8 cellular contexts compared by ENCODE assay signal in genomic region chr12:56257491-56258067, GRCh38. TPM values are rescaled to one million over a fixed set of nuclear protein-coding genes. Genes with fewer than 3 reads are reported as not detected.
DNase-seq lines count a peak whose midpoint lies in the region; ATAC-seq, FAIRE-seq and TF ChIP-seq lines count a peak whose summit lies in the region.

No MANE protein-coding gene starts in this region.

- 3% methylated on average over 25 of the region's 27 CpGs for WGBS in GM12878 (ENCODE audit: insufficient coverage, insufficient replicate concordance, low lambda C conversion rate, missing lambda C conversion rate)

- no peak for FAIRE-seq in GM12878 (lab: Jason Lieb, UNC)
- FAIRE-seq in keratinocyte (lab: Jason Lieb, UNC) = no peak

- dilution Hi-C loops in keratinocyte (cut with MboI; ENCODE audit: extremely low pct_ligation_motif_present, low sequenced_read_pairs) = no loop called here

- H3K9me3 ChIP-seq in CD4-positive, alpha-beta T cell (ENCODE audit: control insufficient read depth, low read length) = no peaks in the 10 kb centered on the region
- H3K9me3 ChIP-seq in GM12878 (replicated peaks; ENCODE audit: control insufficient read depth, insufficient read depth, low read length) (no peaks in the 10 kb centered on the region), keratinocyte (ENCODE audit: control insufficient read depth, low read depth, low read length) (no peaks in the 10 kb centered on the region)

- in situ Hi-C loops in GM12878 (cut with MboI) = no loop called here

- H3K4me1 Mint-ChIP-seq in CD4-positive, alpha-beta T cell (ENCODE audit: low read depth) = peaks cover 20% of the 10 kb centered on the region

- RAD21 ChIA-PET in GM12878 (lab: Charles Lee; ENCODE audit: unreplicated experiment) = interaction anchor here (0.7 to 2.8 kb wide), 8 partner anchors 31 to 207 kb away, joined by 3 to 12 read pairs (median 5); partner anchors contain the start of genes CNPY2, CS, RNF41 and SMARCC2

- H3K36me3 ChIP-seq in GM12878 (ENCODE audit: control insufficient read depth in 2 of 2, insufficient read depth in 2 of 2, low read length in 1 of 2) (peaks cover 8 to 15% of the 10 kb centered on the region in 2 experiments), keratinocyte (ENCODE audit: control insufficient read depth in 2 of 2, extremely low read depth in 1 of 2, insufficient read depth in 2 of 2, low read length in 2 of 2) (peaks cover 33% of the 10 kb centered on the region in 2 experiments)

- H3K9me1 ChIP-seq in keratinocyte (ENCODE audit: control insufficient read depth, extremely low read depth, insufficient read depth, low read length) = peaks cover 3% of the 10 kb centered on the region

- ATAC-seq in CD4-positive, alpha-beta T cell (ENCODE audit: poor library complexity) = peak; percentile 10
- ATAC-seq in GM21447 (IDR thresholded peaks at IDR 0.05; ENCODE audit: unreplicated experiment) (peak; percentile 10), GM12878 (peak; percentile 48), HG03280 (IDR thresholded peaks at IDR 0.05; ENCODE audit: unreplicated experiment) (no peak)
- peak; percentile 16 for ATAC-seq in stimulated activated naive CD8-positive, alpha-beta T cell treated with anti-CD3 and anti-CD28 coated beads, Interleukin-15, Interleukin-2, amounts not matched to agents 100 U/mL and 50 U/mL, for 24 hours

- H3K27me3 Mint-ChIP-seq in CD4-positive, alpha-beta T cell = no peaks in the 10 kb centered on the region

- SMC1A ChIA-PET in GM12878 (lab: Charles Lee; ENCODE audit: uncharacterized antibody, unreplicated experiment) = interaction anchor here (1.4 to 1.5 kb wide), 3 partner anchors 36 to 207 kb away, joined by 5 read pairs; partner anchors contain the start of gene RNF41

- peak in 1 of 10 experiments; percentile 4 for DNase-seq in CD4-positive, alpha-beta T cell
- DNase-seq in NCI-H146 (lab: John Stamatoyannopoulos, UW) (peak; percentile 66), GM12878 (ENCODE audit: low read depth, low spot score) (no peak), keratinocyte (ENCODE audit: low read depth, low spot score) (no peak)
- DNase-seq in stimulated activated naive CD8-positive, alpha-beta T cell treated with anti-CD3 and anti-CD28 coated beads, Interleukin-15, Interleukin-2, amounts not matched to agents 100 U/mL and 50 U/mL, for 24 hours = peak; percentile 28
- no peak for DNase-seq in activated CD4-positive, CD25-positive, alpha-beta regulatory T cell (lab: John Stamatoyannopoulos, UW)

- no peak for TF ChIP-seq RAD21 in GM12878 (IDR thresholded peaks at IDR 0.05; ENCODE audit: insufficient read depth, low read depth, low read length)

- H3K36me3 Mint-ChIP-seq in CD4-positive, alpha-beta T cell (ENCODE audit: low read depth) = peaks cover 38% of the 10 kb centered on the region

- no peak for TF ChIP-seq EP300 in GM12878 (IDR thresholded peaks at IDR 0.05; ENCODE audit: borderline replicate concordance in 1 of 2, control insufficient read depth in 1 of 2, low read depth in 2 of 2, low read length in 2 of 2)

- no peaks in the 10 kb centered on the region for H3K9me3 Mint-ChIP-seq in CD4-positive, alpha-beta T cell

- H2AFZ ChIP-seq in GM12878 (ENCODE audit: control insufficient read depth, low read depth, low read length) (peak overlapping the region; percentile 86), keratinocyte (ENCODE audit: control insufficient read depth, low read length) (peak overlapping the region; percentile 72)

- H3K27me3 ChIP-seq in CD4-positive, alpha-beta T cell (ENCODE audit: control insufficient read depth, insufficient read depth, low read length) = no peaks in the 10 kb centered on the region
- H3K27me3 ChIP-seq in GM12878 (replicated peaks in 1 of 2; ENCODE audit: control insufficient read depth in 2 of 2, insufficient read depth in 2 of 2, low read length in 1 of 2) = no peaks in the 10 kb centered on the region
- no peaks in the 10 kb centered on the region for H3K27me3 ChIP-seq in keratinocyte (ENCODE audit: control insufficient read depth, extremely low read depth, insufficient read depth, low read length)

- H3K4me3 Mint-ChIP-seq in CD4-positive, alpha-beta T cell = peak overlapping the region; percentile 87

- H4K20me1 ChIP-seq in GM12878 (ENCODE audit: control insufficient read depth, insufficient read depth) = no peaks in the 10 kb centered on the region
- no peaks in the 10 kb centered on the region for H4K20me1 ChIP-seq in keratinocyte (ENCODE audit: control insufficient read depth, extremely low read depth, insufficient read depth, low read length)

- H3K79me2 ChIP-seq in GM12878 (ENCODE audit: control insufficient read depth, insufficient read depth, low read length) (peaks cover 11% of the 10 kb centered on the region), keratinocyte (ENCODE audit: control insufficient read depth, insufficient read depth, low read length) (peaks cover 48% of the 10 kb centered on the region)

- no TSS peak for BruUV-seq in GM12878 (replicated peaks; lab: Mats Ljungman, UMichigan)

- peak overlapping the region; percentile 91 for H3K4me2 ChIP-seq in GM12878 (ENCODE audit: control insufficient read depth, insufficient read depth)
- peak overlapping the region; percentile 65 for H3K4me2 ChIP-seq in keratinocyte (ENCODE audit: control insufficient read depth, extremely low read depth, insufficient read depth, low read depth, low read length)

- H3K9ac ChIP-seq in GM12878 (ENCODE audit: control insufficient read depth, insufficient read depth, low read length) = peak overlapping the region; percentile 80
- peak overlapping the region; percentile 77 for H3K9ac ChIP-seq in keratinocyte (ENCODE audit: control insufficient read depth, extremely low read depth, insufficient read depth, low read length)

- TF ChIP-seq POLR2A in GM12878 (IDR thresholded peaks at IDR 0.05; ENCODE audit: low read depth, low read length) = no peak

- TF ChIP-seq CTCF in CD4-positive, alpha-beta T cell (IDR thresholded peaks at IDR 0.05) = no peak
- TF ChIP-seq CTCF in GM12878 (IDR thresholded peaks at IDR 0.05 in 2 of 3, conservative IDR thresholded peaks at IDR 0.05 in 1 of 3; ENCODE audit: control insufficient read depth in 2 of 3, extremely low read depth in 1 of 3, insufficient read depth in 1 of 3, low read depth in 3 of 3, low read length in 3 of 3) (0 out of 6 replicates have a peak, but pooled peaks of 1 of the 3 experiments have one; percentile 4), keratinocyte (optimal IDR thresholded peaks at IDR 0.05 in 1 of 3, IDR thresholded peaks at IDR 0.05 in 1 of 3, conservative IDR thresholded peaks at IDR 0.05 in 1 of 3; ENCODE audit: extremely low read depth in 1 of 3, insufficient read depth in 2 of 3, low read length in 3 of 3) (peak in 1 of 3 experiments; percentile 32)

- intact Hi-C loops in CD4-positive, alpha-beta T cell (cut with DNase I, micrococcal nuclease) = loop anchor here (1.0 to 5.0 kb wide), 8 partner anchors 33 to 215 kb away; partner anchors contain the start of genes NABP2 (in 2 of the 2), ZC3H10 (in 2 of the 2), RNF41 (in 1 of the 2) and RPS26 (in 1 of the 2)
- intact Hi-C loops in GM12878 (cut with micrococcal nuclease; ENCODE audit: unreplicated experiment) = loop anchor here (1.0 to 2.0 kb wide), 3 partner anchors 64 to 139 kb away; partner anchors contain the start of gene ZC3H10

- H3K27ac Mint-ChIP-seq in CD4-positive, alpha-beta T cell = peak overlapping the region; percentile 39

- peak overlapping the region; percentile 95 for H3K4me3 ChIP-seq in GM12878
- peak overlapping the region; percentile 75 to 93 (median 90) for H3K4me3 ChIP-seq in keratinocyte (ENCODE audit: control insufficient read depth in 2 of 3, extremely low read depth in 1 of 3, insufficient read depth in 2 of 3, low read depth in 1 of 3, low read length in 3 of 3)

- CTCF ChIA-PET in CD4-positive, alpha-beta T cell (lab: Charles Lee) = interaction anchor here (0.7 to 1.7 kb wide), 18 partner anchors 8 to 440 kb away, joined by 3 to 20 read pairs (median 4); partner anchors contain the start of genes COQ10A, CS, ESYT1 and ORMDL2
- CTCF ChIA-PET in GM12878 (lab: Yijun Ruan, JAX) = interaction anchor here (0.7 to 3.5 kb wide), 24 partner anchors 8 to 299 kb away, joined by 3 to 25 read pairs (median 4); partner anchors contain the start of genes COQ10A, IL23A, RNF41 and SMARCC2

- H3K27ac ChIP-seq in CD4-positive, alpha-beta T cell (ENCODE audit: low read depth, low read length) = no peak overlapping the region
- H3K27ac ChIP-seq in GM12878 (ENCODE audit: control insufficient read depth, insufficient read depth) = peak overlapping the region; percentile 73
- H3K27ac ChIP-seq in keratinocyte (ENCODE audit: control insufficient read depth, insufficient read depth, low read length) = peak overlapping the region; percentile 79

- POLR2A ChIA-PET in CD4-positive, alpha-beta T cell (lab: Charles Lee) = interaction anchor here (0.9 to 2.7 kb wide), 10 partner anchors 9 to 231 kb away, joined by 3 to 19 read pairs (median 4); partner anchors contain the start of genes COQ10A, GLS2, PA2G4 and PAN2
- POLR2A ChIA-PET in GM12878 (lab: Charles Lee) = interaction anchor here (0.5 to 1.7 kb wide), 7 partner anchors 18 to 129 kb away, joined by 3 to 8 read pairs (median 3); partner anchors contain the start of genes ESYT1, MYL6B and RNF41

- H3K4me1 ChIP-seq in GM12878 (ENCODE audit: control insufficient read depth, insufficient read depth, low read length) (peaks cover 7% of the 10 kb centered on the region), keratinocyte (ENCODE audit: control insufficient read depth, extremely low read depth, insufficient read depth, low read length) (peaks cover 36% of the 10 kb centered on the region)

RNA-seq across cellular contexts. Expression of gene ANKRD52, which starts 0.6 kb away (rescaled TPM):
- 10 to 100 TPM; 23.9 to 30.8 TPM for total RNA-seq in CD4-positive, alpha-beta T cell
- total RNA-seq in GM12878 (2013; cell fraction: nucleolus; rRNA removed) = 24.3 and 27.1 TPM in 2 replicates
- total RNA-seq in GM12878 (2014; rRNA removed) (7.9 and 8.1 TPM in 2 replicates), GM12878 (2014; rRNA removed; fragmentation: Illumina TruSeq; extraction: Trizol) (6.3 and 7.5 TPM in 2 replicates), GM12878 (2021) (49.7 and 52.3 TPM in 2 replicates)
- polyA plus RNA-seq in GM12878 (2011; ENCODE audit: low read depth) = 6.4 TPM
- polyA plus RNA-seq in GM12878 (2011; rRNA removed) (4.7 and 11.7 TPM in 2 replicates), GM12878 (2014; fragmentation: Illumina TruSeq; extraction: Trizol) (17.7 and 24.0 TPM in 2 replicates), GM12878 (2014; fragmentation: Nextera tagmentation; extraction: Ambion mirVana) (1 to 10 TPM in 1 of 2 experiments, under 1 TPM in 1; 0.90 to 1.2 TPM), GM12878 (2014; rRNA removed) (20.6 and 23.9 TPM in 2 replicates), GM12878 (2016; fragmentation: Nextera tagmentation; extraction: Ambion mirVana) (10 to 100 TPM; 50.6 to 55.3 TPM), keratinocyte (14.0 to 21.0 TPM (median 15.2 TPM) in 3 replicates)
- 14.7 and 16.1 TPM in 2 replicates for polyA plus RNA-seq in GM12878 (2011; cell fraction: cytosol; rRNA removed)
- polyA plus RNA-seq in GM12878 (2011; cell fraction: nucleus; rRNA removed) = 29.4 and 42.3 TPM in 2 replicates
- 11.3 and 15.0 TPM in 2 replicates for polyA plus RNA-seq in GM12878 (2012)
- 21.0 TPM in 2 replicates for polyA minus RNA-seq in GM12878 (2011; rRNA and poly(A)+ RNA removed)
- polyA minus RNA-seq in GM12878 (2011; cell fraction: cytosol; rRNA and poly(A)+ RNA removed) = 13.9 and 14.7 TPM in 2 replicates
- 8.8 and 13.4 TPM in 2 replicates for polyA minus RNA-seq in GM12878 (2011; cell fraction: nucleus; rRNA and poly(A)+ RNA removed)
- 4.0 TPM for polyA plus RNA-seq in keratinocyte (2011; ENCODE audit: low read depth)
- 12.9 and 17.4 TPM in 2 replicates for polyA plus RNA-seq in keratinocyte (2011; cell fraction: cytosol; rRNA removed)
- polyA plus RNA-seq in keratinocyte (2011; cell fraction: nucleus; rRNA removed) = 66.1 and 81.3 TPM in 2 replicates
- 11.1 and 32.5 TPM in 2 replicates for polyA plus RNA-seq in keratinocyte (2012; ENCODE audit: low replicate concordance)
- polyA minus RNA-seq in keratinocyte = 29.8 to 157 TPM (median 37.3 TPM) in 3 replicates
- polyA minus RNA-seq in keratinocyte (2011; cell fraction: cytosol; rRNA and poly(A)+ RNA removed) = 32.6 TPM
- 37.0 and 48.9 TPM in 2 replicates for polyA minus RNA-seq in keratinocyte (2011; cell fraction: nucleus; rRNA and poly(A)+ RNA removed)

RNA-seq across cellular contexts. Expression of gene COQ10A, which starts 9.2 kb away (rescaled TPM):
- 10 to 100 TPM; 27.6 to 29.2 TPM for total RNA-seq in CD4-positive, alpha-beta T cell
- total RNA-seq in GM12878 (2013; cell fraction: nucleolus; rRNA removed) = 16.6 and 20.4 TPM in 2 replicates
- total RNA-seq in GM12878 (2014; rRNA removed) (7.6 and 7.9 TPM in 2 replicates), GM12878 (2014; rRNA removed; fragmentation: Illumina TruSeq; extraction: Trizol) (4.4 and 5.7 TPM in 2 replicates), GM12878 (2021) (6.1 and 7.8 TPM in 2 replicates)
- polyA plus RNA-seq in GM12878 (2011; ENCODE audit: low read depth) = 4.2 TPM
- polyA plus RNA-seq in GM12878 (2011; rRNA removed) (19.5 and 20.9 TPM in 2 replicates), GM12878 (2014; fragmentation: Illumina TruSeq; extraction: Trizol) (8.8 and 9.5 TPM in 2 replicates), GM12878 (2014; fragmentation: Nextera tagmentation; extraction: Ambion mirVana) (1 to 10 TPM; 3.3 to 4.5 TPM), GM12878 (2014; rRNA removed) (10.2 and 11.7 TPM in 2 replicates), GM12878 (2016; fragmentation: Nextera tagmentation; extraction: Ambion mirVana) (1 to 10 TPM; 4.4 to 6.0 TPM), keratinocyte (7.5 to 12.1 TPM (median 11.6 TPM) in 3 replicates)
- 18.8 and 20.9 TPM in 2 replicates for polyA plus RNA-seq in GM12878 (2011; cell fraction: cytosol; rRNA removed)
- polyA plus RNA-seq in GM12878 (2011; cell fraction: nucleus; rRNA removed) = 24.5 and 28.2 TPM in 2 replicates
- 5.8 and 6.7 TPM in 2 replicates for polyA plus RNA-seq in GM12878 (2012)
- polyA minus RNA-seq in GM12878 (2011; rRNA and poly(A)+ RNA removed) = 12.9 and 14.1 TPM in 2 replicates
- 4.0 and 5.6 TPM in 2 replicates for polyA minus RNA-seq in GM12878 (2011; cell fraction: cytosol; rRNA and poly(A)+ RNA removed)
- polyA minus RNA-seq in GM12878 (2011; cell fraction: nucleus; rRNA and poly(A)+ RNA removed) = 8.8 and 11.9 TPM in 2 replicates
- 1.4 TPM for polyA plus RNA-seq in keratinocyte (2011; ENCODE audit: low read depth)
- 4.1 and 6.3 TPM in 2 replicates for polyA plus RNA-seq in keratinocyte (2011; cell fraction: cytosol; rRNA removed)
- polyA plus RNA-seq in keratinocyte (2011; cell fraction: nucleus; rRNA removed) = 24.8 and 25.0 TPM in 2 replicates
- polyA plus RNA-seq in keratinocyte (2012; ENCODE audit: low replicate concordance) = 4.4 and 4.6 TPM in 2 replicates
- polyA minus RNA-seq in keratinocyte = 3.9 to 7.4 TPM (median 4.4 TPM) in 3 replicates
- polyA minus RNA-seq in keratinocyte (2011; cell fraction: cytosol; rRNA and poly(A)+ RNA removed) = 3.6 TPM
- 2.4 and 5.7 TPM in 2 replicates for polyA minus RNA-seq in keratinocyte (2011; cell fraction: nucleus; rRNA and poly(A)+ RNA removed)

RNA-seq across cellular contexts. Expression of gene SLC39A5, which starts 27.7 kb away (rescaled TPM):
- under 1 TPM in 1 of 2 experiments, not detected in 1; 0.33 TPM for total RNA-seq in CD4-positive, alpha-beta T cell
- total RNA-seq in GM12878 (2013; cell fraction: nucleolus; rRNA removed) = 2.6 TPM in 1 of 2 replicates, not detected in the other
- total RNA-seq in GM12878 (2014; rRNA removed) = not detected in 2 replicates
- total RNA-seq in GM12878 (2014; rRNA removed; fragmentation: Illumina TruSeq; extraction: Trizol) = not detected in 2 replicates
- total RNA-seq in GM12878 (2021) = 0.29 and 0.56 TPM in 2 replicates
- 0.28 TPM for polyA plus RNA-seq in GM12878 (2011; ENCODE audit: low read depth)
- 0.15 TPM in 1 of 2 replicates, not detected in the other for polyA plus RNA-seq in GM12878 (2011; rRNA removed)
- 0.07 and 0.20 TPM in 2 replicates for polyA plus RNA-seq in GM12878 (2011; cell fraction: cytosol; rRNA removed)
- polyA plus RNA-seq in GM12878 (2011; cell fraction: nucleus; rRNA removed) = 1.1 and 1.2 TPM in 2 replicates
- polyA plus RNA-seq in GM12878 (2012) = not detected in 2 replicates
- 0.15 TPM in 1 of 2 replicates, not detected in the other for polyA plus RNA-seq in GM12878 (2014; fragmentation: Illumina TruSeq; extraction: Trizol)
- not detected for polyA plus RNA-seq in GM12878 (2014; fragmentation: Nextera tagmentation; extraction: Ambion mirVana)
- polyA plus RNA-seq in GM12878 (2014; rRNA removed) = 0.13 TPM in 1 of 2 replicates, not detected in the other
- not detected for polyA plus RNA-seq in GM12878 (2016; fragmentation: Nextera tagmentation; extraction: Ambion mirVana)
- not detected in 2 replicates for polyA minus RNA-seq in GM12878 (2011; rRNA and poly(A)+ RNA removed)
- not detected in 2 replicates for polyA minus RNA-seq in GM12878 (2011; cell fraction: cytosol; rRNA and poly(A)+ RNA removed)
- not detected in 2 replicates for polyA minus RNA-seq in GM12878 (2011; cell fraction: nucleus; rRNA and poly(A)+ RNA removed)
- polyA plus RNA-seq in keratinocyte = 0.09 TPM in 1 of 3 replicates, not detected in the others
- not detected for polyA plus RNA-seq in keratinocyte (2011; ENCODE audit: low read depth)
- polyA plus RNA-seq in keratinocyte (2011; cell fraction: cytosol; rRNA removed) = not detected in 2 replicates
- 0.15 TPM in 1 of 2 replicates, not detected in the other for polyA plus RNA-seq in keratinocyte (2011; cell fraction: nucleus; rRNA removed)
- not detected in 2 replicates for polyA plus RNA-seq in keratinocyte (2012; ENCODE audit: low replicate concordance)
- polyA minus RNA-seq in keratinocyte = 1.2 TPM in 1 of 3 replicates, not detected in the others
- polyA minus RNA-seq in keratinocyte (2011; cell fraction: cytosol; rRNA and poly(A)+ RNA removed) = not detected
- not detected in 2 replicates for polyA minus RNA-seq in keratinocyte (2011; cell fraction: nucleus; rRNA and poly(A)+ RNA removed)

RNA-seq across cellular contexts. Expression of gene NABP2, which starts 33.4 kb away (rescaled TPM):
- total RNA-seq in CD4-positive, alpha-beta T cell = 1 to 10 TPM; 7.6 to 9.1 TPM
- total RNA-seq in GM12878 (2013; cell fraction: nucleolus; rRNA removed) = 4.7 and 6.7 TPM in 2 replicates
- total RNA-seq in GM12878 (2014; rRNA removed) (63.6 and 65.6 TPM in 2 replicates), GM12878 (2014; rRNA removed; fragmentation: Illumina TruSeq; extraction: Trizol) (54.1 and 58.2 TPM in 2 replicates), GM12878 (2021) (45.8 and 51.3 TPM in 2 replicates)
- polyA plus RNA-seq in GM12878 (2011; ENCODE audit: low read depth) = 20.2 TPM
- polyA plus RNA-seq in GM12878 (2011; rRNA removed) (66.2 and 82.2 TPM in 2 replicates), GM12878 (2014; fragmentation: Illumina TruSeq; extraction: Trizol) (39.3 and 53.8 TPM in 2 replicates), GM12878 (2014; fragmentation: Nextera tagmentation; extraction: Ambion mirVana) (10 to 100 TPM; 20.7 to 29.5 TPM), GM12878 (2014; rRNA removed) (76.4 and 81.7 TPM in 2 replicates), GM12878 (2016; fragmentation: Nextera tagmentation; extraction: Ambion mirVana) (10 to 100 TPM; 90.9 to 97.9 TPM), keratinocyte (45.6 to 53.5 TPM (median 53.0 TPM) in 3 replicates)
- 101 and 104 TPM in 2 replicates for polyA plus RNA-seq in GM12878 (2011; cell fraction: cytosol; rRNA removed)
- 16.4 and 21.1 TPM in 2 replicates for polyA plus RNA-seq in GM12878 (2011; cell fraction: nucleus; rRNA removed)
- polyA plus RNA-seq in GM12878 (2012) = 34.9 and 37.2 TPM in 2 replicates
- polyA minus RNA-seq in GM12878 (2011; rRNA and poly(A)+ RNA removed) = 35.5 and 37.7 TPM in 2 replicates
- 10.5 and 12.6 TPM in 2 replicates for polyA minus RNA-seq in GM12878 (2011; cell fraction: cytosol; rRNA and poly(A)+ RNA removed)
- polyA minus RNA-seq in GM12878 (2011; cell fraction: nucleus; rRNA and poly(A)+ RNA removed) = 4.5 and 11.0 TPM in 2 replicates
- 30.6 TPM for polyA plus RNA-seq in keratinocyte (2011; ENCODE audit: low read depth)
- polyA plus RNA-seq in keratinocyte (2011; cell fraction: cytosol; rRNA removed) = 39.4 and 44.0 TPM in 2 replicates
- polyA plus RNA-seq in keratinocyte (2011; cell fraction: nucleus; rRNA removed) = 11.3 and 13.9 TPM in 2 replicates
- polyA plus RNA-seq in keratinocyte (2012; ENCODE audit: low replicate concordance) = 28.8 and 36.8 TPM in 2 replicates
- polyA minus RNA-seq in keratinocyte = 16.8 to 27.1 TPM (median 23.0 TPM) in 3 replicates
- polyA minus RNA-seq in keratinocyte (2011; cell fraction: cytosol; rRNA and poly(A)+ RNA removed) = 20.3 TPM
- 2.8 and 3.8 TPM in 2 replicates for polyA minus RNA-seq in keratinocyte (2011; cell fraction: nucleus; rRNA and poly(A)+ RNA removed)

RNA-seq across cellular contexts. Expression of gene RNF41, which starts 35.9 kb away (rescaled TPM):
- 10 to 100 TPM; 28.0 to 32.4 TPM for total RNA-seq in CD4-positive, alpha-beta T cell
- 36.1 and 37.8 TPM in 2 replicates for total RNA-seq in GM12878 (2013; cell fraction: nucleolus; rRNA removed)
- total RNA-seq in GM12878 (2014; rRNA removed) (38.0 and 44.8 TPM in 2 replicates), GM12878 (2014; rRNA removed; fragmentation: Illumina TruSeq; extraction: Trizol) (28.8 and 30.1 TPM in 2 replicates), GM12878 (2021) (29.9 and 31.0 TPM in 2 replicates)
- polyA plus RNA-seq in GM12878 (2011; ENCODE audit: low read depth) = 18.7 TPM
- polyA plus RNA-seq in GM12878 (2011; rRNA removed) (30.9 and 47.8 TPM in 2 replicates), GM12878 (2014; fragmentation: Illumina TruSeq; extraction: Trizol) (27.6 and 33.2 TPM in 2 replicates), GM12878 (2014; fragmentation: Nextera tagmentation; extraction: Ambion mirVana) (10 to 100 TPM; 11.1 to 24.5 TPM), GM12878 (2014; rRNA removed) (38.2 and 39.2 TPM in 2 replicates), GM12878 (2016; fragmentation: Nextera tagmentation; extraction: Ambion mirVana) (10 to 100 TPM; 22.3 to 23.9 TPM), keratinocyte (42.2 to 62.0 TPM (median 49.7 TPM) in 3 replicates)
- polyA plus RNA-seq in GM12878 (2011; cell fraction: cytosol; rRNA removed) = 57.2 and 72.2 TPM in 2 replicates
- polyA plus RNA-seq in GM12878 (2011; cell fraction: nucleus; rRNA removed) = 43.2 and 46.7 TPM in 2 replicates
- polyA plus RNA-seq in GM12878 (2012) = 22.2 and 25.5 TPM in 2 replicates
- 134 and 148 TPM in 2 replicates for polyA minus RNA-seq in GM12878 (2011; rRNA and poly(A)+ RNA removed)
- polyA minus RNA-seq in GM12878 (2011; cell fraction: cytosol; rRNA and poly(A)+ RNA removed) = 15.5 and 29.6 TPM in 2 replicates
- 29.4 and 52.3 TPM in 2 replicates for polyA minus RNA-seq in GM12878 (2011; cell fraction: nucleus; rRNA and poly(A)+ RNA removed)
- polyA plus RNA-seq in keratinocyte (2011; ENCODE audit: low read depth) = 22.0 TPM
- polyA plus RNA-seq in keratinocyte (2011; cell fraction: cytosol; rRNA removed) = 50.7 and 53.4 TPM in 2 replicates
- 35.0 and 36.5 TPM in 2 replicates for polyA plus RNA-seq in keratinocyte (2011; cell fraction: nucleus; rRNA removed)
- 25.0 and 27.8 TPM in 2 replicates for polyA plus RNA-seq in keratinocyte (2012; ENCODE audit: low replicate concordance)
- polyA minus RNA-seq in keratinocyte = 139 to 212 TPM (median 144 TPM) in 3 replicates
- 62.9 TPM for polyA minus RNA-seq in keratinocyte (2011; cell fraction: cytosol; rRNA and poly(A)+ RNA removed)
- polyA minus RNA-seq in keratinocyte (2011; cell fraction: nucleus; rRNA and poly(A)+ RNA removed) = 35.7 and 43.4 TPM in 2 replicates

Comparison
In these comparisons a context has a peak if more than half of its experiments do, and no peak if none do; other contexts are left out.
1. DNase-seq: peak in NCI-H146 (single experiment) and stimulated activated naive CD8-positive, alpha-beta T cell treated with anti-CD3 and anti-CD28 coated beads, Interleukin-15, Interleukin-2, amounts not matched to agents 100 U/mL and 50 U/mL, for 24 hours (single experiment); none in GM12878 (single experiment), keratinocyte (single experiment) and activated CD4-positive, CD25-positive, alpha-beta regulatory T cell (0 of 4).